Comparison of ENCODE assay signal across 26 cellular contexts in genomic region chr12:5773550-5773949, GRCh38.
DNase-seq lines count a peak whose midpoint lies in the region; ATAC-seq, FAIRE-seq and TF ChIP-seq lines count a peak whose summit lies in the region.
"Had no signal": no experiment of that assay in that cellular context is flagged by ENCODE, and none has a peak within 500 bp of the region (broad histone marks: within the 10 kb centered on the region; RNA-seq: fewer than 3 reads in every experiment).

No MANE protein-coding gene starts in this region.

- H3K27ac Mint-ChIP-seq in H9: no peak overlapping the region
- H3K27ac Mint-ChIP-seq: B cell, HFFc6 had no signal

- no peaks in the 10 kb centered on the region for H3K9me3 ChIP-seq in H9 (ENCODE audit: control insufficient read depth, low read depth, low read length)
- H3K9me3 ChIP-seq: SJCRH30 had no signal

- POLR2A ChIA-PET in BJ (lab: Charles Lee): no interaction called here

- no peak overlapping the region for H3K14ac ChIP-seq in H9 (ENCODE audit: insufficient read depth, low read length)

- no peak overlapping the region for H2BK20ac ChIP-seq in H9 (ENCODE audit: low read depth, low read length, poor library complexity, severe bottlenecking)

- H3K27me3 ChIP-seq in BJ (ENCODE audit: control insufficient read depth, insufficient read depth, low read length) (no peaks in the 10 kb centered on the region), H9 (ENCODE audit: insufficient read depth, low read length) (no peaks in the 10 kb centered on the region)
- H3K27me3 ChIP-seq: SJCRH30 had no signal

- H4K91ac ChIP-seq in H9 (ENCODE audit: insufficient read length, low read depth, low read length): no peak overlapping the region

- CTCF ChIA-PET in BJ (lab: Yijun Ruan, JAX): no interaction called here

- no peak overlapping the region for H3K23ac ChIP-seq in H9 (ENCODE audit: insufficient read length, low read depth, low read length)

- H3K9me3 Mint-ChIP-seq in H9: no peaks in the 10 kb centered on the region
- H3K9me3 Mint-ChIP-seq in activated T-cell treated with anti-CD3 and anti-CD28 coated beads, Interleukin-2, amount 50 U/mL, for 4 hours: no peaks in the 10 kb centered on the region
- H3K9me3 Mint-ChIP-seq: HFFc6 had no signal

- H3K18ac ChIP-seq in H9 (ENCODE audit: insufficient read length, low read depth, low read length): no peak overlapping the region

- H3K36me3 ChIP-seq in BJ (ENCODE audit: control insufficient read depth, insufficient read depth, low read length): no peaks in the 10 kb centered on the region
- H3K36me3 ChIP-seq: SJCRH30 had no signal

- no peak overlapping the region for H3K27ac ChIP-seq in H9 (ENCODE audit: insufficient read length, low read depth, low read length)
- H3K27ac ChIP-seq: HL-60, SJCRH30 had no signal

- no peak overlapping the region for H2BK120ac ChIP-seq in H9 (ENCODE audit: low read depth, low read length, poor library complexity, severe bottlenecking)

- H3T11ph ChIP-seq in H9 (ENCODE audit: low read length): no peak overlapping the region

- no peak overlapping the region for H2BK15ac ChIP-seq in H9 (ENCODE audit: low read depth, low read length)

- H3K4me1 Mint-ChIP-seq in H9: no peaks in the 10 kb centered on the region
- H3K4me1 Mint-ChIP-seq in activated T-cell treated with anti-CD3 and anti-CD28 coated beads, Interleukin-2, amount 50 U/mL, for 4 hours (ENCODE audit: low read depth): no peaks in the 10 kb centered on the region
- H3K4me1 Mint-ChIP-seq: B cell had no signal

- no peaks in the 10 kb centered on the region for H3K23me2 ChIP-seq in H9 (ENCODE audit: insufficient read length, low read depth, low read length, poor library complexity, severe bottlenecking)

- DNase-seq in BJ (ENCODE audit: low read depth): no peak
- no peak for DNase-seq in H9
- peak; percentile 42 for DNase-seq in ecto neural progenitor cell (ENCODE audit: low spot score)
- DNase-seq in islet precursor cell: peak; percentile 44
- no peak for DNase-seq in activated T-cell treated with anti-CD3 and anti-CD28 coated beads, Interleukin-2, amount 50 U/mL, for 4 hours
- no peak for DNase-seq in cortex of kidney (lab: John Stamatoyannopoulos, UW)
- no peak for DNase-seq in frontal cortex (ENCODE audit: low spot score in 2 of 2)
- DNase-seq: DMS79, GOT3, HFFc6, NCI-H1092, NCI-H146, NCI-H2029 treated with DMSO at 0.1 percent for 48 hours, NCI-H2171, NCI-H345, NCI-H774, OCI-M1, SJCRH30, T-helper 1 cell had no signal

- H4K8ac ChIP-seq in H9 (replicated peaks; ENCODE audit: insufficient read length, low read depth, low read length): no peak overlapping the region

- no peak for FAIRE-seq in frontal cortex (lab: Jason Lieb, UNC)
- FAIRE-seq: A204.1, GM12891, HepG2, K562, RCC 7860 had no signal

- H3K9ac ChIP-seq in H9 (ENCODE audit: extremely low read depth, insufficient read length, low read length): no peak overlapping the region

- WGBS in H9 (ENCODE audit: extremely low coverage, insufficient read length, low lambda C conversion rate): no CpG with 5 or more reads among the region's 3 CpGs

- no peak overlapping the region for H3K4me2 ChIP-seq in H9 (ENCODE audit: insufficient read depth, insufficient read length, low read length)

- peaks cover 2% of the 10 kb centered on the region; the same call in 1 of the 2 replicates for H3K27me3 Mint-ChIP-seq in H9 (ENCODE audit: low read depth)
- H3K27me3 Mint-ChIP-seq in activated T-cell treated with anti-CD3 and anti-CD28 coated beads, Interleukin-2, amount 50 U/mL, for 4 hours (ENCODE audit: low read depth): peaks cover 4% of the 10 kb centered on the region

- no peaks in the 10 kb centered on the region for H4K20me1 ChIP-seq in H9 (ENCODE audit: control insufficient read depth, insufficient read depth, insufficient read length)

- H3K4me3 ChIP-seq in BJ (ENCODE audit: low read depth, low read length): no peak overlapping the region
- H3K4me3 ChIP-seq: K562, SJCRH30 had no signal

- no peak overlapping the region for H3K56ac ChIP-seq in H9 (ENCODE audit: insufficient read length, low read depth, low read length)

- H2BK12ac ChIP-seq in H9 (ENCODE audit: insufficient read length, low read depth, low read length): no peak overlapping the region

- H4K5ac ChIP-seq in H9 (ENCODE audit: insufficient read length, low read depth, low read length): no peak overlapping the region

- no peaks in the 10 kb centered on the region; the same call in 1 of the 2 replicates for H3K79me2 ChIP-seq in H9 (ENCODE audit: insufficient read depth, low read length)

- H2AFZ ChIP-seq in H9 (ENCODE audit: low read length): no peak overlapping the region

- H2AK5ac ChIP-seq in H9 (ENCODE audit: insufficient read length, low read length): no peak overlapping the region

- H3K4me3 Mint-ChIP-seq in H9: no peak overlapping the region
- H3K4me3 Mint-ChIP-seq in activated T-cell treated with anti-CD3 and anti-CD28 coated beads, Interleukin-2, amount 50 U/mL, for 4 hours: no peak overlapping the region
- H3K4me3 Mint-ChIP-seq: B cell, HFFc6 had no signal

- H3K79me1 ChIP-seq in H9 (ENCODE audit: insufficient read depth, low read depth, low read length, poor library complexity, severe bottlenecking): no peaks in the 10 kb centered on the region

- no peak for ATAC-seq in activated T-cell treated with anti-CD3 and anti-CD28 coated beads, Interleukin-2, amount 50 U/mL, for 4 hours
- ATAC-seq: HepG2, K562 had no signal

- H3K4me1 ChIP-seq in H9 (ENCODE audit: insufficient read depth, low read length): no peaks in the 10 kb centered on the region
- H3K4me1 ChIP-seq: SJCRH30 had no signal

- 0 out of 2 replicates have a peak, but pooled peaks have one; percentile 2 for TF ChIP-seq CTCF in BJ (IDR thresholded peaks at IDR 0.05; ENCODE audit: insufficient read depth, low read depth, low read length)
- peak; percentile 56 for TF ChIP-seq CTCF in H9 (conservative IDR thresholded peaks at IDR 0.05)

- no peak overlapping the region for H3K4ac ChIP-seq in H9 (ENCODE audit: low read depth, low read length)

- H2BK5ac ChIP-seq in H9 (ENCODE audit: insufficient read length, low read length): no peak overlapping the region

- no peaks in the 10 kb centered on the region for H3K36me3 Mint-ChIP-seq in H9 (ENCODE audit: insufficient read depth in 1 of 3, low read depth in 3 of 3)
- H3K36me3 Mint-ChIP-seq in activated T-cell treated with anti-CD3 and anti-CD28 coated beads, Interleukin-2, amount 50 U/mL, for 4 hours (ENCODE audit: insufficient read depth): no peaks in the 10 kb centered on the region

Comparison
In these comparisons a context has a peak if more than half of its experiments do, and no peak if none do; other contexts are left out.
1. DNase-seq: peak in ecto neural progenitor cell (single experiment) and islet precursor cell (single experiment); none in BJ (single experiment), H9 (single experiment), activated T-cell treated with anti-CD3 and anti-CD28 coated beads, Interleukin-2, amount 50 U/mL, for 4 hours (single experiment), cortex of kidney (single experiment) and frontal cortex (0 of 2).